In genomic region chr17:27332485-27333409, GRCh38 we compare ENCODE assay signal across 8 cellular contexts. TPM values are rescaled to one million over a fixed set of nuclear protein-coding genes. Genes with fewer than 3 reads are reported as not detected.
DNase-seq lines count a peak whose midpoint lies in the region; ATAC-seq and TF ChIP-seq lines count a peak whose summit lies in the region.

No MANE protein-coding gene starts in this region.

- no peaks in the 10 kb centered on the region for H3K27me3 ChIP-seq in GM06990 (replicated peaks; ENCODE audit: control insufficient read depth, insufficient read depth, low read length)
- no peaks in the 10 kb centered on the region for H3K27me3 ChIP-seq in ovary
- H3K27me3 ChIP-seq in thyroid gland: no peaks in the 10 kb centered on the region

- peaks cover 23% of the 10 kb centered on the region for H3K4me1 Mint-ChIP-seq in activated naive CD8-positive, alpha-beta T cell (ENCODE audit: low read depth)

- WGBS in ovary, 3 donors: 3 to 5% (median 4%) methylated on average over 49 to 52 of the region's 52 CpGs
- WGBS in thyroid gland, 2 donors: 1% methylated on average over 28 to 29 of the region's 52 CpGs

- DNase-seq in GM06990 (ENCODE audit: extremely low read depth, insufficient read length): peak; percentile 95
- peak; percentile 93 for DNase-seq in HFF-Myc (ENCODE audit: extremely low read depth, low read depth)
- DNase-seq in NAMALWA (ENCODE audit: low spot score): peak; percentile 92
- DNase-seq in head of caudate nucleus: peak; percentile 94 to 99 (median 97)
- peak; percentile 97 for DNase-seq in ovary
- DNase-seq in thyroid gland: peak; percentile 99

- peak overlapping the region; percentile 82 to 92 for H3K27ac ChIP-seq in ovary
- peak overlapping the region; percentile 89 to 95 (median 92) for H3K27ac ChIP-seq in thyroid gland

- peak; percentile 98 for ATAC-seq in SK-N-SH treated with all-trans-retinoic acid at 6 μM for 48 hours

- H3K4me3 Mint-ChIP-seq in activated naive CD8-positive, alpha-beta T cell: peak overlapping the region; percentile 94

- TF ChIP-seq EP300 in ovary (IDR thresholded peaks at IDR 0.05): no peak

- TF ChIP-seq POLR2A in ovary (IDR thresholded peaks at IDR 0.05): peak; percentile 22
- peak in 1 of 2 donors; percentile 69 for TF ChIP-seq POLR2A in thyroid gland (IDR thresholded peaks at IDR 0.05)

- no peaks in the 10 kb centered on the region for H3K9me3 ChIP-seq in ovary
- no peaks in the 10 kb centered on the region for H3K9me3 ChIP-seq in thyroid gland

- TF ChIP-seq CTCF in GM06990 (IDR thresholded peaks at IDR 0.05; ENCODE audit: insufficient read depth, low read length, poor library complexity, severe bottlenecking): peak; percentile 83
- TF ChIP-seq CTCF in HFF-Myc (IDR thresholded peaks at IDR 0.05; ENCODE audit: low read depth, low read length, missing control alignments): peak; percentile 77
- peak; percentile 92 to 96 (median 93) for TF ChIP-seq CTCF in ovary (IDR thresholded peaks at IDR 0.05)
- peak; percentile 45 to 98 (median 86) for TF ChIP-seq CTCF in thyroid gland (IDR thresholded peaks at IDR 0.05)

- intact Hi-C loops in head of caudate nucleus (cut with DNase I) (loop anchor here (1.0 to 2.0 kb wide), 2 partner anchors 37 to 88 kb away; no protein-coding TSS in a partner anchor), ovary (cut with DNase I) (loop anchor here in 2 of 4 donors (2.0 to 5.0 kb wide), 4 partner anchors 16 to 96 kb away; partner anchors contain the start of gene WSB1 (in 1 of the 2)), thyroid gland (cut with DNase I) (loop anchor here (5.0 kb wide), 1 partner anchor 85 kb away; no protein-coding TSS in a partner anchor)

- H3K36me3 ChIP-seq in GM06990 (ENCODE audit: control insufficient read depth, insufficient read depth, low read length): no peaks in the 10 kb centered on the region
- H3K36me3 ChIP-seq in ovary: no peaks in the 10 kb centered on the region
- no peaks in the 10 kb centered on the region for H3K36me3 ChIP-seq in thyroid gland

- H3K4me3 ChIP-seq in GM06990 (replicated peaks; ENCODE audit: low read depth, low read length) (peak overlapping the region; percentile 57), HFF-Myc (replicated peaks; ENCODE audit: low read depth, low read length) (peak overlapping the region; percentile 38), ovary (peak overlapping the region; percentile 46), thyroid gland (replicated peaks in 1 of 3) (peak overlapping the region; percentile 14 to 36 (median 25))

- H3K27me3 Mint-ChIP-seq in activated naive CD8-positive, alpha-beta T cell: peaks cover 1% of the 10 kb centered on the region

- peak overlapping the region; percentile 96 for H3K27ac Mint-ChIP-seq in activated naive CD8-positive, alpha-beta T cell

- no peaks in the 10 kb centered on the region for H3K36me3 Mint-ChIP-seq in activated naive CD8-positive, alpha-beta T cell

- H3K9me3 Mint-ChIP-seq in activated naive CD8-positive, alpha-beta T cell (ENCODE audit: low read depth): no peaks in the 10 kb centered on the region

- peaks cover 4% of the 10 kb centered on the region for H3K4me1 ChIP-seq in ovary (ENCODE audit: insufficient read depth)
- H3K4me1 ChIP-seq in thyroid gland: peaks cover 10 to 17% of the 10 kb centered on the region in 2 donors

TF ChIP-seq in SK-N-SH treated with all-trans-retinoic acid at 6 μM for 48 hours, 23 proteins besides CTCF, POLR2A, EP300 and RAD21 (continues in another document):
- TF ChIP-seq ISL1 (CRISPR knock-in tag; IDR thresholded peaks at IDR 0.05) (no peak), ESRRG (CRISPR knock-in tag; IDR thresholded peaks at IDR 0.05) (no peak), ZNF565 (CRISPR knock-in tag; conservative IDR thresholded peaks at IDR 0.05; ENCODE audit: low read depth) (no peak), ZC3H10 (CRISPR knock-in tag; IDR thresholded peaks at IDR 0.05) (no peak), ZNF70 (CRISPR knock-in tag; IDR thresholded peaks at IDR 0.05) (peak; percentile 46), TOX (CRISPR knock-in tag; IDR thresholded peaks at IDR 0.05; ENCODE audit: borderline replicate concordance) (no peak), BACH2 (CRISPR knock-in tag; IDR thresholded peaks at IDR 0.05; ENCODE audit: borderline replicate concordance) (no peak), CSDC2 (CRISPR knock-in tag; IDR thresholded peaks at IDR 0.05) (peak; percentile 30; the same call in 1 of the 2 replicates), PPARA (CRISPR knock-in tag; IDR thresholded peaks at IDR 0.05; ENCODE audit: borderline replicate concordance) (no peak), TSHZ2 (CRISPR knock-in tag; IDR thresholded peaks at IDR 0.05) (peak; percentile 54; the same call in 1 of the 2 replicates), RARB (CRISPR knock-in tag; IDR thresholded peaks at IDR 0.05) (no peak), POU6F1 (CRISPR knock-in tag; IDR thresholded peaks at IDR 0.05; ENCODE audit: borderline replicate concordance, low read depth) (no peak), ZNF8 (CRISPR knock-in tag; IDR thresholded peaks at IDR 0.05) (peak; percentile 25; the same call in 1 of the 2 replicates), ARNTL (CRISPR knock-in tag; IDR thresholded peaks at IDR 0.05; ENCODE audit: borderline replicate concordance, low read depth) (no peak), SNAI2 (CRISPR knock-in tag; IDR thresholded peaks at IDR 0.05) (0 out of 2 replicates have a peak, but pooled peaks have one; percentile 26), GLIS3 (CRISPR knock-in tag; IDR thresholded peaks at IDR 0.05) (no peak), TCF4 (CRISPR knock-in tag; IDR thresholded peaks at IDR 0.05; ENCODE audit: borderline replicate concordance) (no peak; the same call in 1 of the 2 replicates), CSRNP3 (CRISPR knock-in tag; IDR thresholded peaks at IDR 0.05) (no peak), OSR1 (CRISPR knock-in tag; IDR thresholded peaks at IDR 0.05) (no peak)

RNA-seq across cellular contexts. Expression of gene WSB1, which starts 38.8 kb away (rescaled TPM):
- total RNA-seq in ovary (100 to 1,000 TPM; 135 to 214 (median 172) TPM), thyroid gland (100 to 1,000 TPM in 3 of 4 donors, 10 to 100 TPM in 1; 89.2 to 218 (median 168) TPM)
- polyA plus RNA-seq in ovary: 100 to 1,000 TPM in 1 of 2 donors, 10 to 100 TPM in 1; 88.9 to 136 TPM

Comparison
In these comparisons a context has a peak if more than half of its experiments do, and no peak if none do; other contexts are left out.
1. Peak in every context shown above with its lines: DNase-seq, ATAC-seq, H3K4me3 ChIP-seq and H3K27ac ChIP-seq.